14 cellular contexts compared by ENCODE assay signal in genomic region chr10:88138319-88138848, GRCh38.
DNase-seq lines count a peak whose midpoint lies in the region; ATAC-seq and TF ChIP-seq lines count a peak whose summit lies in the region.
"Had no signal": no experiment of that assay in that cellular context is flagged by ENCODE, and none has a peak within 500 bp of the region (broad histone marks: within the 10 kb centered on the region; RNA-seq: fewer than 3 reads in every experiment).

No MANE protein-coding gene starts in this region.

- H3K4me1 Mint-ChIP-seq in activated CD4-positive, alpha-beta memory T cell treated with anti-CD3 and anti-CD28 coated beads for 36 hours (ENCODE audit: low read depth) = peaks cover 9% of the 10 kb centered on the region

- TF ChIP-seq CTCF in foreskin keratinocyte (conservative IDR thresholded peaks at IDR 0.05) (no peak), left lung (IDR thresholded peaks at IDR 0.05) (no peak)

- intact Hi-C loops in left lung (cut with DNase I) = no loop called here
- intact Hi-C loops in activated CD4-positive, alpha-beta memory T cell treated with anti-CD3 and anti-CD28 coated beads for 36 hours (cut with micrococcal nuclease) = loop anchor here (1.0 kb wide), 3 partner anchors 14 to 73 kb away; no protein-coding TSS in a partner anchor

- H3K36me3 ChIP-seq in left lung (no peaks in the 10 kb centered on the region), MG63 (no peaks in the 10 kb centered on the region)
- H3K36me3 ChIP-seq: thoracic aorta had no signal

- CTCF ChIA-PET in activated CD4-positive, alpha-beta memory T cell treated with anti-CD3 and anti-CD28 coated beads for 36 hours (lab: Charles Lee) = interaction anchor here (0.6 kb wide), 1 partner anchor 251 kb away, joined by 4 read pairs; no protein-coding TSS in a partner anchor

- no peaks in the 10 kb centered on the region for H3K27me3 Mint-ChIP-seq in activated CD4-positive, alpha-beta memory T cell treated with anti-CD3 and anti-CD28 coated beads for 36 hours
- H3K27me3 Mint-ChIP-seq: activated naive CD8-positive, alpha-beta T cell had no signal

- H3K4me3 ChIP-seq in left lung (no peak overlapping the region), MG63 (no peak overlapping the region)
- H3K4me3 ChIP-seq: thoracic aorta had no signal

- peaks cover 6% of the 10 kb centered on the region for H3K4me1 ChIP-seq in foreskin keratinocyte
- no peaks in the 10 kb centered on the region for H3K4me1 ChIP-seq in left lung

- ATAC-seq in GM18861 (IDR thresholded peaks at IDR 0.05; ENCODE audit: unreplicated experiment) = peak; percentile 80
- ATAC-seq in GM21447 (IDR thresholded peaks at IDR 0.05; ENCODE audit: unreplicated experiment) = peak; percentile 89
- peak; percentile 88 for ATAC-seq in HG03159 (IDR thresholded peaks at IDR 0.05; ENCODE audit: unreplicated experiment)
- ATAC-seq in foreskin keratinocyte = peak; percentile 65
- ATAC-seq in left lung = no peak

- POLR2A ChIA-PET in activated CD4-positive, alpha-beta memory T cell treated with anti-CD3 and anti-CD28 coated beads for 36 hours (lab: Charles Lee) = interaction anchor here (1.4 kb wide), 1 partner anchor 133 kb away, joined by 4 read pairs; no protein-coding TSS in a partner anchor

- H3K9me3 Mint-ChIP-seq in activated CD4-positive, alpha-beta memory T cell treated with anti-CD3 and anti-CD28 coated beads for 36 hours = no peaks in the 10 kb centered on the region

- H3K27ac ChIP-seq in foreskin keratinocyte = no peak overlapping the region
- H3K27ac ChIP-seq in left lung = no peak overlapping the region
- H3K27ac ChIP-seq: thoracic aorta had no signal

- no peaks in the 10 kb centered on the region for H3K27me3 ChIP-seq in foreskin keratinocyte
- no peaks in the 10 kb centered on the region for H3K27me3 ChIP-seq in left lung
- H3K27me3 ChIP-seq in MG63 = no peaks in the 10 kb centered on the region

- H3K4me3 Mint-ChIP-seq in activated CD4-positive, alpha-beta memory T cell treated with anti-CD3 and anti-CD28 coated beads for 36 hours = no peak overlapping the region
- H3K4me3 Mint-ChIP-seq: activated naive CD8-positive, alpha-beta T cell had no signal

- DNase-seq in foreskin keratinocyte (peak in 1 of 2 donors; percentile 59), NCI-H2171 treated with DMSO at 0.1 percent for 48 hours (lab: John Stamatoyannopoulos, UW) (no peak), left lung (no peak), MG63 (no peak)
- DNase-seq in activated CD4-positive, alpha-beta memory T cell treated with anti-CD3 and anti-CD28 coated beads for 36 hours = no peak
- DNase-seq: DMS 273 treated with DMSO at 0.1 percent for 48 hours; erythroblast; mesendoderm; stimulated activated CD4-positive, alpha-beta T cell treated with anti-CD3 and anti-CD28 coated beads, Interleukin-12 subunit alpha, Interleukin-12 subunit beta, amount 100 ng/mL, for 4 hours had no signal

- no peak overlapping the region for H3K27ac Mint-ChIP-seq in activated CD4-positive, alpha-beta memory T cell treated with anti-CD3 and anti-CD28 coated beads for 36 hours
- H3K27ac Mint-ChIP-seq: activated naive CD8-positive, alpha-beta T cell had no signal

- H3K9me3 ChIP-seq in left lung (no peaks in the 10 kb centered on the region), MG63 (peaks cover 3% of the 10 kb centered on the region)
- H3K9me3 ChIP-seq: thoracic aorta had no signal

- H3K36me3 Mint-ChIP-seq in activated CD4-positive, alpha-beta memory T cell treated with anti-CD3 and anti-CD28 coated beads for 36 hours = no peaks in the 10 kb centered on the region
- H3K36me3 Mint-ChIP-seq: activated naive CD8-positive, alpha-beta T cell had no signal
